ENCODE assay signal across 8 cellular contexts in genomic region chr15:65916664-65917406, GRCh38. TPM values are rescaled to one million over a fixed set of nuclear protein-coding genes. Genes with fewer than 3 reads are reported as not detected.
DNase-seq lines count a peak whose midpoint lies in the region; ATAC-seq and TF ChIP-seq lines count a peak whose summit lies in the region.

No MANE protein-coding gene starts in this region.

- H3K4me1 ChIP-seq in DND-41 (ENCODE audit: insufficient read depth, low read length): no peaks in the 10 kb centered on the region
- no peaks in the 10 kb centered on the region for H3K4me1 ChIP-seq in mesendoderm (ENCODE audit: control insufficient read depth, low read depth, low read length)

- no peak overlapping the region for H2BK120ac ChIP-seq in mesendoderm (ENCODE audit: low read depth, low read length)

- H3K9ac ChIP-seq in DND-41 (ENCODE audit: low read depth, low read length) (no peak overlapping the region), mesendoderm (ENCODE audit: low read length) (no peak overlapping the region)

- no peak overlapping the region for H3K18ac ChIP-seq in mesendoderm (ENCODE audit: low read length)

- no CpG with 5 or more reads among the region's 16 CpGs for WGBS in mesendoderm (ENCODE audit: extremely low coverage, insufficient coverage, low lambda C conversion rate)

- no peak overlapping the region for H4K5ac ChIP-seq in mesendoderm (ENCODE audit: low read length)

- TF ChIP-seq CTCF in DND-41 (IDR thresholded peaks at IDR 0.05; ENCODE audit: borderline replicate concordance, extremely low read depth, low read length, poor library complexity, severe bottlenecking): peak; percentile 27

- no peak overlapping the region for H2AK5ac ChIP-seq in mesendoderm (ENCODE audit: low read length)

- DNase-seq in DND-41: no peak
- peak; percentile 67 for DNase-seq in SW480 (ENCODE audit: low spot score)
- peak; percentile 88 for DNase-seq in ecto neural progenitor cell (ENCODE audit: low spot score)
- DNase-seq in mesendoderm: peak; percentile 82
- DNase-seq in stromal cell of bone marrow (ENCODE audit: low read depth): peak; percentile 54
- DNase-seq in NCI-H446 treated with DMSO at 0.1 percent for 48 hours (lab: John Stamatoyannopoulos, UW): no peak

- H3K79me2 ChIP-seq in DND-41 (ENCODE audit: insufficient read depth, low read length): no peaks in the 10 kb centered on the region
- H3K79me2 ChIP-seq in mesendoderm (ENCODE audit: control insufficient read depth, insufficient read depth, low read length): no peaks in the 10 kb centered on the region

- H4K8ac ChIP-seq in mesendoderm (ENCODE audit: low read depth, low read length): no peak overlapping the region

- H3K4me2 ChIP-seq in DND-41 (ENCODE audit: insufficient read depth, low read length): no peak overlapping the region
- H3K4me2 ChIP-seq in mesendoderm (ENCODE audit: low read length): no peak overlapping the region

- H3K4ac ChIP-seq in mesendoderm (ENCODE audit: low read depth, low read length): no peak overlapping the region

- TF ChIP-seq POLR2A in GM19099 (IDR thresholded peaks at IDR 0.05; ENCODE audit: extremely low read depth, insufficient read length, low read depth): peak; percentile 7

- no peak overlapping the region for H2AFZ ChIP-seq in DND-41 (ENCODE audit: low read depth, low read length)

- H3K36me3 ChIP-seq in DND-41 (ENCODE audit: insufficient read depth, low read length) (no peaks in the 10 kb centered on the region), mesendoderm (ENCODE audit: control insufficient read depth, insufficient read depth, low read length) (no peaks in the 10 kb centered on the region)

- no peaks in the 10 kb centered on the region for H4K20me1 ChIP-seq in DND-41 (ENCODE audit: insufficient read depth, low read length)

- no peak overlapping the region for H3K23ac ChIP-seq in mesendoderm (ENCODE audit: low read length)

- H3K56ac ChIP-seq in mesendoderm (ENCODE audit: low read length): no peak overlapping the region

- ATAC-seq in DND-41 (ENCODE audit: insufficient read depth, low read depth) (no peak), HG03175 (IDR thresholded peaks at IDR 0.05; ENCODE audit: unreplicated experiment) (peak; percentile 44)

- no peaks in the 10 kb centered on the region for H3K79me1 ChIP-seq in mesendoderm (ENCODE audit: low read length)

- H2BK5ac ChIP-seq in mesendoderm (ENCODE audit: low read length): no peak overlapping the region

- no peak overlapping the region for H2BK15ac ChIP-seq in mesendoderm (replicated peaks; ENCODE audit: low read depth)

- H3K27me3 ChIP-seq in DND-41 (ENCODE audit: insufficient read depth, low read length, poor library complexity) (no peaks in the 10 kb centered on the region), mesendoderm (ENCODE audit: insufficient read depth, low read length, poor library complexity) (no peaks in the 10 kb centered on the region)

- H3K9me3 ChIP-seq in DND-41 (ENCODE audit: insufficient read depth, low read length, severe bottlenecking): no peaks in the 10 kb centered on the region

- H3K4me3 ChIP-seq in DND-41 (ENCODE audit: low read depth in 1 of 2, low read length in 2 of 2) (no peak overlapping the region), mesendoderm (ENCODE audit: low read length) (no peak overlapping the region)

- H3K27ac ChIP-seq in DND-41 (ENCODE audit: low read length): no peak overlapping the region
- H3K27ac ChIP-seq in mesendoderm (ENCODE audit: low read depth, low read length): no peak overlapping the region

RNA-seq across cellular contexts. Expression of gene RAB11A, which starts 47.5 kb away (rescaled TPM):
- polyA plus RNA-seq in mesendoderm (2013, experiment 1 of 2): 280 TPM
- polyA plus RNA-seq in mesendoderm (2013, experiment 2 of 2): 273 TPM

Comparison
In these comparisons a context has a peak if more than half of its experiments do, and no peak if none do; other contexts are left out.
1. DNase-seq: peak in SW480 (single experiment), ecto neural progenitor cell (single experiment), mesendoderm (single experiment) and stromal cell of bone marrow (single experiment); none in DND-41 (single experiment) and NCI-H446 treated with DMSO at 0.1 percent for 48 hours (single experiment).